ENCODE assay signal across 10 cellular contexts in genomic region chr14:100677152-100677924, GRCh38. TPM values are rescaled to one million over a fixed set of nuclear protein-coding genes. Genes with fewer than 3 reads are reported as not detected.
DNase-seq lines count a peak whose midpoint lies in the region; TF ChIP-seq lines count a peak whose summit lies in the region.
"Had no signal": no experiment of that assay in that cellular context is flagged by ENCODE, and none has a peak within 500 bp of the region (broad histone marks: within the 10 kb centered on the region; RNA-seq: fewer than 3 reads in every experiment).

No MANE protein-coding gene starts in this region.

- no peaks in the 10 kb centered on the region for H3K79me2 ChIP-seq in mesendoderm (ENCODE audit: control insufficient read depth, insufficient read depth, low read length)

- DNase-seq in AG08395 (ENCODE audit: low spot score) (peak; percentile 40), M059J (ENCODE audit: low read depth) (peak; percentile 25), choroid plexus epithelial cell (ENCODE audit: low read depth) (peak; percentile 46), mesendoderm (peak; percentile 71), germinal center (ENCODE audit: low spot score) (no peak), KG1 (lab: John Stamatoyannopoulos, UW) (no peak), DMS114 treated with DMSO at 0.1 percent for 48 hours (lab: John Stamatoyannopoulos, UW; ENCODE audit: unreplicated experiment) (no peak)
- no peak for DNase-seq in activated CD8-positive, alpha-beta memory T cell treated with anti-CD3 and anti-CD28 coated beads, Interleukin-2, amount 50 U/mL, for 4 hours
- DNase-seq: activated naive CD4-positive, alpha-beta T cell treated with anti-CD3 and anti-CD28 coated beads, Interleukin-2, amount 50 U/mL, for 16 hours; Caco-2 had no signal

- H2AK5ac ChIP-seq in mesendoderm (ENCODE audit: low read length) = no peak overlapping the region

- H3K56ac ChIP-seq in mesendoderm (ENCODE audit: low read length) = peak overlapping the region; percentile 3

- H3K4me3 ChIP-seq in choroid plexus epithelial cell (ENCODE audit: low read depth, low read length) = no peak overlapping the region
- H3K4me3 ChIP-seq in mesendoderm (ENCODE audit: low read length) = no peak overlapping the region

- H3K23ac ChIP-seq in mesendoderm (ENCODE audit: low read length) = no peak overlapping the region

- no peaks in the 10 kb centered on the region for H3K36me3 ChIP-seq in mesendoderm (ENCODE audit: control insufficient read depth, insufficient read depth, low read length)

- no peak overlapping the region for H3K27ac ChIP-seq in mesendoderm (ENCODE audit: low read depth, low read length)

- TF ChIP-seq CTCF in choroid plexus epithelial cell (conservative IDR thresholded peaks at IDR 0.05; ENCODE audit: low read depth, low read length) = no peak

- H2BK15ac ChIP-seq in mesendoderm (replicated peaks; ENCODE audit: low read depth) = no peak overlapping the region

- peak overlapping the region; percentile 20 for H3K18ac ChIP-seq in mesendoderm (ENCODE audit: low read length)

- H3K4me1 ChIP-seq in mesendoderm (ENCODE audit: control insufficient read depth, low read depth, low read length) = peaks cover 5% of the 10 kb centered on the region

- no peak overlapping the region for H3K9ac ChIP-seq in mesendoderm (ENCODE audit: low read length)

- no peak overlapping the region for H4K8ac ChIP-seq in mesendoderm (ENCODE audit: low read depth, low read length)

- no peak overlapping the region for H2BK120ac ChIP-seq in mesendoderm (ENCODE audit: low read depth, low read length)

- WGBS in mesendoderm (ENCODE audit: extremely low coverage, insufficient coverage, low lambda C conversion rate) = no CpG with 5 or more reads among the region's 21 CpGs

- no peak overlapping the region for H2BK5ac ChIP-seq in mesendoderm (ENCODE audit: low read length)

- no peak overlapping the region for H3K4me2 ChIP-seq in mesendoderm (ENCODE audit: low read length)

- H4K5ac ChIP-seq in mesendoderm (ENCODE audit: low read length) = no peak overlapping the region

- peak overlapping the region; percentile 41 for H3K4ac ChIP-seq in mesendoderm (ENCODE audit: low read depth, low read length)

- H3K27me3 ChIP-seq in mesendoderm (ENCODE audit: insufficient read depth, low read length, poor library complexity) = no peaks in the 10 kb centered on the region

- no peaks in the 10 kb centered on the region for H3K79me1 ChIP-seq in mesendoderm (ENCODE audit: low read length)

RNA-seq across cellular contexts. Expression of gene DLK1, which starts 49.4 kb away (rescaled TPM):
- not detected in 2 replicates for total RNA-seq in M059J (2014; rRNA removed; shearing (Covaris generic))
- polyA plus RNA-seq in mesendoderm (2013, experiment 1 of 2) = 0.51 TPM
- 0.56 TPM for polyA plus RNA-seq in mesendoderm (2013, experiment 2 of 2)
- total RNA-seq: Caco-2 had no signal

Comparison
In these comparisons a context has a peak if more than half of its experiments do, and no peak if none do; other contexts are left out.
1. DNase-seq: peak in AG08395 (single experiment), M059J (single experiment), choroid plexus epithelial cell (single experiment) and mesendoderm (single experiment); none in activated CD8-positive, alpha-beta memory T cell treated with anti-CD3 and anti-CD28 coated beads, Interleukin-2, amount 50 U/mL, for 4 hours (single experiment), germinal center (single experiment), KG1 (single experiment) and DMS114 treated with DMSO at 0.1 percent for 48 hours (single experiment).